14 cellular contexts compared by ENCODE assay signal in the genomic region with DNA sequence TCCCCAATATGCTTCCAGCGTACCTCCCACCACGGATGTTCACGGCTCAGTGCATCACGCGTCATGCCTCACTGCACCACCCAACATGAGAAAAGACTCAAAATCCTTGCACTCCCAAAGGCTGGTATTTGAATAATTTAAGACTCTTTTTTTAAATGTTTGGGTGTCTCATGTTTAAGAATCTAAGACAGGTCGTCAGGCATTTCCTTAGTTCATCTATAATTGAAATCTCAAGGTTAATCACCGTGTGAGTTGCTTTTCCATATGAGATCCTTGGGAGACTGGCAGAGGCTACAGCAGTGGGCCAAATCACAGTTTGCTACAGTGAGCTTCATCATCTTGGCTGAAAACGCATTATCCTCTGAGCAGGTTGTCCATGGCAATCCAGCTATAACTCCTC.
DNase-seq lines count a peak whose midpoint lies in the region; ATAC-seq and TF ChIP-seq lines count a peak whose summit lies in the region.
"Had no signal": no experiment of that assay in that cellular context is flagged by ENCODE, and none has a peak within 500 bp of the region (broad histone marks: within the 10 kb centered on the region; RNA-seq: fewer than 3 reads in every experiment).

No MANE protein-coding gene starts in this region.

- 85% methylated on average over 8 of the region's 8 CpGs for WGBS in right cardiac atrium
- WGBS in sigmoid colon, 2 donors, result 84 to 91% methylated on average over 8 of the region's 8 CpGs

- no peak for TF ChIP-seq EP300 in sigmoid colon (IDR thresholded peaks at IDR 0.05)

- H3K27me3 ChIP-seq in right cardiac atrium (ENCODE audit: control insufficient read depth, insufficient read depth) (no peaks in the 10 kb centered on the region), sigmoid colon (no peaks in the 10 kb centered on the region)
- H3K27me3 ChIP-seq: BE2C had no signal

- H3K27ac ChIP-seq in right cardiac atrium (ENCODE audit: low read length) (no peak overlapping the region), sigmoid colon (no peak overlapping the region)
- H3K27ac ChIP-seq: A549 had no signal

- in situ Hi-C loops in Caki2 (cut with HindIII; ENCODE audit: low pct_unique_long_range_greater_than_20kb, low sequenced_read_pairs), result no loop called here

- no peak overlapping the region for H3K4me3 ChIP-seq in right cardiac atrium (ENCODE audit: low read length)
- no peak overlapping the region for H3K4me3 ChIP-seq in sigmoid colon
- H3K4me3 ChIP-seq: A549, GM12878, GM23338 had no signal

- no peak for TF ChIP-seq CTCF in sigmoid colon (IDR thresholded peaks at IDR 0.05)

- peak; percentile 59 for DNase-seq in Caki2 (ENCODE audit: low read depth)
- peak; percentile 57 for DNase-seq in NCI-H187 treated with DMSO at 0.1 percent for 48 hours (lab: John Stamatoyannopoulos, UW)
- peak; percentile 52 for DNase-seq in kidney glomerular epithelial cell (lab: John Stamatoyannopoulos, UW)
- DNase-seq in right cardiac atrium, result no peak
- DNase-seq in activated naive CD4-positive, alpha-beta T cell treated with Interleukin-2 at 50 U/mL for 16 hours, result no peak
- no peak for DNase-seq in sigmoid colon
- DNase-seq: BE2C; Caco-2; CD8-positive, alpha-beta memory T cell; DMS53; H9 had no signal

- H3K9me3 ChIP-seq in right cardiac atrium (ENCODE audit: control insufficient read depth, low read length), result no peaks in the 10 kb centered on the region
- H3K9me3 ChIP-seq in sigmoid colon, result no peaks in the 10 kb centered on the region
- H3K9me3 ChIP-seq: BE2C, Caco-2 had no signal

- intact Hi-C loops in right cardiac atrium (cut with DNase I) (no loop called here), sigmoid colon (cut with DNase I) (no loop called here)

- ATAC-seq in right cardiac atrium, result no peak
- ATAC-seq: A549, GM12878, GM23338 had no signal

- H3K36me3 ChIP-seq in sigmoid colon, result no peaks in the 10 kb centered on the region
- H3K36me3 ChIP-seq: BE2C had no signal

- TF ChIP-seq POLR2A in sigmoid colon (IDR thresholded peaks at IDR 0.05), result no peak

- H3K4me1 ChIP-seq in right cardiac atrium (ENCODE audit: control insufficient read depth, insufficient read depth, low read length) (no peaks in the 10 kb centered on the region), sigmoid colon (no peaks in the 10 kb centered on the region)
- H3K4me1 ChIP-seq: A549, BE2C, Caco-2 had no signal

Comparison
In these comparisons a context has a peak if more than half of its experiments do, and no peak if none do; other contexts are left out.
1. DNase-seq: peak in Caki2 (single experiment), NCI-H187 treated with DMSO at 0.1 percent for 48 hours (single experiment) and kidney glomerular epithelial cell (single experiment); none in right cardiac atrium (0 of 3), activated naive CD4-positive, alpha-beta T cell treated with Interleukin-2 at 50 U/mL for 16 hours (single experiment) and sigmoid colon (single experiment).